In the genomic region with DNA sequence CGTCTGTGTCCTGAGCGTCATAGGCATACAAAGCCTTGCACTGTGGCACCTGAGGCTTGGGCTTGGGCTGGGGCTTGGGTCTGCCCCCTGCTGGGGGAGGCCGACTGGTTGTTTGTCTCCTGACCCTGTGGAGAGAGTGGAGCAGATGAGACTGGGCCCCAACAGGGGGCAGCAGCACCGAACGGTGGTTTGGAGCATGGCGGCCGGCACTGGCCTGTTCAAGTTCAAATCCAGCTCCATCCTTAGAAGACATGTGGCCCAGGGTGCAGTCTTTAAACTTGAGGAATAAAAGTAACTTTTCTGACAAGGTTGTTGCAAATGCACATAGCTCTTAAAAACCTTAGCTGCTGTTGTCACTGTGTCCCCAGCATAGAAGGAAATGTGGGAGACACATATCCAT, we compare ENCODE assay signal across 8 cellular contexts. TPM values are rescaled to one million over a fixed set of nuclear protein-coding genes. Genes with fewer than 3 reads are reported as not detected.
DNase-seq lines count a peak whose midpoint lies in the region; ATAC-seq and TF ChIP-seq lines count a peak whose summit lies in the region.

No MANE protein-coding gene starts in this region.

- POLR2A ChIA-PET in activated CD8-positive, alpha-beta T cell treated with anti-CD3 and anti-CD28 coated beads for 36 hours (lab: Charles Lee): no interaction called here

- no peaks in the 10 kb centered on the region for H3K36me3 ChIP-seq in CD4-positive, CD25-positive, alpha-beta regulatory T cell (ENCODE audit: control insufficient read depth, insufficient read depth, low read length)
- H3K36me3 ChIP-seq in esophagus muscularis mucosa: peaks cover 30 to 62% (median 46%) of the 10 kb centered on the region in 4 donors

- no peak for TF ChIP-seq EP300 in esophagus muscularis mucosa (IDR thresholded peaks at IDR 0.05)

- H3K9me3 ChIP-seq in CD4-positive, CD25-positive, alpha-beta regulatory T cell (ENCODE audit: control insufficient read depth in 2 of 2, low read length in 2 of 2): no peaks in the 10 kb centered on the region
- no peaks in the 10 kb centered on the region for H3K9me3 ChIP-seq in esophagus muscularis mucosa

- no peaks in the 10 kb centered on the region for H3K27me3 Mint-ChIP-seq in CD4-positive, CD25-positive, alpha-beta regulatory T cell
- H3K27me3 Mint-ChIP-seq in activated CD8-positive, alpha-beta T cell treated with anti-CD3 and anti-CD28 coated beads for 36 hours: no peaks in the 10 kb centered on the region
- H3K27me3 Mint-ChIP-seq in osteocyte (ENCODE audit: unreplicated experiment): no peaks in the 10 kb centered on the region

- peak overlapping the region; percentile 10 to 77 (median 63) for H3K27ac Mint-ChIP-seq in CD4-positive, CD25-positive, alpha-beta regulatory T cell
- no peak overlapping the region for H3K27ac Mint-ChIP-seq in activated CD8-positive, alpha-beta T cell treated with anti-CD3 and anti-CD28 coated beads for 36 hours
- no peak overlapping the region for H3K27ac Mint-ChIP-seq in osteocyte (ENCODE audit: unreplicated experiment)

- peak; percentile 40 for TF ChIP-seq CTCF in activated CD8-positive, alpha-beta T cell treated with anti-CD3 and anti-CD28 coated beads for 36 hours (IDR thresholded peaks at IDR 0.05)
- TF ChIP-seq CTCF in esophagus muscularis mucosa (IDR thresholded peaks at IDR 0.05): peak in 2 of 3 experiments; percentile 15 to 30
- peak; percentile 43 for TF ChIP-seq CTCF in osteocyte (IDR thresholded peaks at IDR 0.05)

- peak overlapping the region; percentile 28 for H3K4me3 ChIP-seq in CD4-positive, CD25-positive, alpha-beta regulatory T cell (ENCODE audit: low read depth, low read length)
- H3K4me3 ChIP-seq in esophagus muscularis mucosa: no peak overlapping the region

- H3K4me1 ChIP-seq in CD4-positive, CD25-positive, alpha-beta regulatory T cell (ENCODE audit: control insufficient read depth, insufficient read depth, low read length, poor library complexity, severe bottlenecking): no peaks in the 10 kb centered on the region
- H3K4me1 ChIP-seq in esophagus muscularis mucosa: peaks cover 0 to 5% (median 0%) of the 10 kb centered on the region in 4 donors

- intact Hi-C loops in activated CD8-positive, alpha-beta T cell treated with anti-CD3 and anti-CD28 coated beads for 36 hours (cut with micrococcal nuclease): no loop called here
- intact Hi-C loops in esophagus muscularis mucosa (cut with DNase I): no loop called here

- H3K4me1 Mint-ChIP-seq in CD4-positive, CD25-positive, alpha-beta regulatory T cell: peaks cover 9 to 27% (median 16%) of the 10 kb centered on the region in 4 donors
- peaks cover 20% of the 10 kb centered on the region for H3K4me1 Mint-ChIP-seq in activated CD8-positive, alpha-beta T cell treated with anti-CD3 and anti-CD28 coated beads for 36 hours (ENCODE audit: low read depth)
- H3K4me1 Mint-ChIP-seq in osteocyte (ENCODE audit: unreplicated experiment): no peaks in the 10 kb centered on the region

- H3K27me3 ChIP-seq in CD4-positive, CD25-positive, alpha-beta regulatory T cell (ENCODE audit: control insufficient read depth, insufficient read depth, low read length): no peaks in the 10 kb centered on the region
- H3K27me3 ChIP-seq in esophagus muscularis mucosa: no peaks in the 10 kb centered on the region

- ATAC-seq in CD4-positive, CD25-positive, alpha-beta regulatory T cell (ENCODE audit: low read depth in 2 of 2): peak; percentile 87 to 88
- ATAC-seq in GM21360 (IDR thresholded peaks at IDR 0.05; ENCODE audit: unreplicated experiment) (peak; percentile 60), GM18511 (IDR thresholded peaks at IDR 0.05; ENCODE audit: unreplicated experiment) (no peak), HG03045 (IDR thresholded peaks at IDR 0.05; ENCODE audit: unreplicated experiment) (no peak)
- peak; percentile 81 for ATAC-seq in activated CD8-positive, alpha-beta T cell treated with anti-CD3 and anti-CD28 coated beads for 36 hours

- no peak for TF ChIP-seq POLR2A in esophagus muscularis mucosa (IDR thresholded peaks at IDR 0.05; ENCODE audit: low read depth)

- H3K36me3 Mint-ChIP-seq in CD4-positive, CD25-positive, alpha-beta regulatory T cell: no peaks in the 10 kb centered on the region
- H3K36me3 Mint-ChIP-seq in activated CD8-positive, alpha-beta T cell treated with anti-CD3 and anti-CD28 coated beads for 36 hours (ENCODE audit: low read depth): peaks cover 8% of the 10 kb centered on the region
- peaks cover 44% of the 10 kb centered on the region for H3K36me3 Mint-ChIP-seq in osteocyte (ENCODE audit: unreplicated experiment)

- WGBS in esophagus muscularis mucosa: 63% methylated on average over 5 of the region's 7 CpGs

- H3K27ac ChIP-seq in CD4-positive, CD25-positive, alpha-beta regulatory T cell (ENCODE audit: insufficient read depth, low read length, poor library complexity, severe bottlenecking): no peak overlapping the region
- no peak overlapping the region for H3K27ac ChIP-seq in esophagus muscularis mucosa (replicated peaks in 1 of 4)

- CTCF ChIA-PET in activated CD8-positive, alpha-beta T cell treated with anti-CD3 and anti-CD28 coated beads for 36 hours (lab: Charles Lee): interaction anchor here (0.7 to 1.7 kb wide), 10 partner anchors 14 to 272 kb away, joined by 3 to 8 read pairs (median 3); no protein-coding TSS in a partner anchor

- H3K9me3 Mint-ChIP-seq in CD4-positive, CD25-positive, alpha-beta regulatory T cell: no peaks in the 10 kb centered on the region
- H3K9me3 Mint-ChIP-seq in activated CD8-positive, alpha-beta T cell treated with anti-CD3 and anti-CD28 coated beads for 36 hours: no peaks in the 10 kb centered on the region
- H3K9me3 Mint-ChIP-seq in osteocyte (ENCODE audit: unreplicated experiment): no peaks in the 10 kb centered on the region

- DNase-seq in CD4-positive, CD25-positive, alpha-beta regulatory T cell: peak; percentile 41 to 80 (median 69)
- DNase-seq in NCI-H1105 treated with DMSO at 0.1 percent for 48 hours (lab: John Stamatoyannopoulos, UW) (peak; percentile 47), esophagus muscularis mucosa (ENCODE audit: extremely low spot score) (no peak), osteocyte (ENCODE audit: extremely low spot score, unreplicated experiment) (no peak)
- DNase-seq in activated CD8-positive, alpha-beta T cell treated with anti-CD3 and anti-CD28 coated beads for 36 hours: peak; percentile 68

- no peak overlapping the region for H3K4me3 Mint-ChIP-seq in CD4-positive, CD25-positive, alpha-beta regulatory T cell
- H3K4me3 Mint-ChIP-seq in activated CD8-positive, alpha-beta T cell treated with anti-CD3 and anti-CD28 coated beads for 36 hours: no peak overlapping the region
- H3K4me3 Mint-ChIP-seq in osteocyte (ENCODE audit: unreplicated experiment): no peak overlapping the region

RNA-seq across cellular contexts. Expression of a gene that starts 33.3 kb away (rescaled TPM):
- total RNA-seq in CD4-positive, CD25-positive, alpha-beta regulatory T cell: 1.8 TPM
- polyA plus RNA-seq in CD4-positive, CD25-positive, alpha-beta regulatory T cell: 10 to 100 TPM in 2 of 4 donors, 1 to 10 TPM in 2; 5.0 to 15.9 (median 9.3) TPM
- 10 to 100 TPM; 61.9 to 64.4 TPM for total RNA-seq in activated CD8-positive, alpha-beta T cell treated with anti-CD3 and anti-CD28 coated beads for 36 hours
- total RNA-seq in esophagus muscularis mucosa: 1 to 10 TPM in 1 of 4 donors, not detected in 3; 1.6 TPM
- total RNA-seq in osteocyte: 12.2 and 12.7 TPM in 2 replicates

Comparison
In these comparisons a context has a peak if more than half of its experiments do, and no peak if none do; other contexts are left out.
1. ATAC-seq: peak in CD4-positive, CD25-positive, alpha-beta regulatory T cell (2 of 2), GM21360 (single experiment) and activated CD8-positive, alpha-beta T cell treated with anti-CD3 and anti-CD28 coated beads for 36 hours (single experiment); none in GM18511 (single experiment) and HG03045 (single experiment).
2. DNase-seq: peak in CD4-positive, CD25-positive, alpha-beta regulatory T cell (3 of 3), NCI-H1105 treated with DMSO at 0.1 percent for 48 hours (single experiment) and activated CD8-positive, alpha-beta T cell treated with anti-CD3 and anti-CD28 coated beads for 36 hours (single experiment); none in esophagus muscularis mucosa (single experiment) and osteocyte (single experiment).
3. H3K27ac Mint-ChIP-seq: peak in CD4-positive, CD25-positive, alpha-beta regulatory T cell (3 of 3); none in activated CD8-positive, alpha-beta T cell treated with anti-CD3 and anti-CD28 coated beads for 36 hours (single experiment) and osteocyte (single experiment).
4. Peak in every context shown above with its lines, with median percentiles within 50 percentile points of each other: CTCF ChIP-seq.